Comparison of ENCODE assay signal across 15 cellular contexts in the genomic region with DNA sequence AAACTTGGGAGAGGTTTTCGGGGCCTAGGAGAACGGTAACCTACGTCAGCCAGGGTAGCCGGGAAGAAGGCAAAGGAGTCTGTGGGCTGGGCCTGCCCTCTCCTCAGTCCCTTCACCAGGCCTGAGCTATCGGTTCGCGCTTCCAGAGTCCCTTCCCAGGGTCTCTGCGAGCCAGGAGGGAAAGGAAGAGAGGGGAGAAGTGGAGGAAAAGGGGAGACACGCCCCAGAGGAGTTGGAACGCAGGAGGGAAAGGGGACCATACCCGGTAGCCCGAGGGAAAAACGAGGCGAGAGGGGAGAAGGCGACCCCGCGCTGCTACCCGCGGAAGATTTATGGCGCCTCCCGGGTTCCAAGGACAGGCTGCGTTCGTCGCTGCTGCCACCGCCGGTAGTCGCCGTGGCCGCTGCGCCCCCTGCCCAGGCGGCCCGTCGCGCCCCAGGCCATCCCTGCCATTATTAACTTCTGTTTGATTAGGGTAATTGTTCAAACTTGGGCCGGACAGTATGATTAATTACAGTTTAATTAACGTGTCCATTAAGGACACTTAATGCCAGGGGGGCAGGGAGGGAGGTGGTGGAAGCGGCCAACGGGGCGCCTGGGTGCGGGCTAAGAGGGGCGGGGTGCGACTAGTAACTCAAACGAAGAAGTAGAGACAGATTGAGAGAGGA. TPM values are rescaled to one million over a fixed set of nuclear protein-coding genes. Genes with fewer than 3 reads are reported as not detected.
DNase-seq lines count a peak whose midpoint lies in the region; ATAC-seq and TF ChIP-seq lines count a peak whose summit lies in the region.
"Had no signal": no experiment of that assay in that cellular context is flagged by ENCODE, and none has a peak within 500 bp of the region (broad histone marks: within the 10 kb centered on the region; RNA-seq: fewer than 3 reads in every experiment).

No MANE protein-coding gene starts in this region.

- peaks cover 86% of the 10 kb centered on the region for H3K27me3 Mint-ChIP-seq in activated T-cell treated with anti-CD3 and anti-CD28 coated beads, Interleukin-2, amount 50 U/mL, for 24 hours
- peaks cover 73% of the 10 kb centered on the region for H3K27me3 Mint-ChIP-seq in IgD-negative memory B cell

- ATAC-seq in HG03439 (IDR thresholded peaks at IDR 0.05; ENCODE audit: unreplicated experiment) (no peak), HG03460 (IDR thresholded peaks at IDR 0.05; ENCODE audit: unreplicated experiment) (no peak)
- ATAC-seq: lower lobe of right lung, pancreas had no signal

- H3K27ac ChIP-seq in spleen, result no peak overlapping the region
- H3K27ac ChIP-seq: lower lobe of right lung, pancreas had no signal

- WGBS in spleen, 5 donors, result 4 to 7% (median 5%) methylated on average over 39 to 43 of the region's 43 CpGs

- peaks cover 9% of the 10 kb centered on the region for H3K4me1 ChIP-seq in iPS-15b (ENCODE audit: control insufficient read depth, insufficient read depth, low read length)
- peaks cover 12 to 77% (median 65%) of the 10 kb centered on the region in 6 donors for H3K4me1 ChIP-seq in spleen

- peaks cover 53% of the 10 kb centered on the region for H3K4me1 Mint-ChIP-seq in activated T-cell treated with anti-CD3 and anti-CD28 coated beads, Interleukin-2, amount 50 U/mL, for 24 hours (ENCODE audit: low read depth)
- H3K4me1 Mint-ChIP-seq in IgD-negative memory B cell, result peaks cover 15 to 22% (median 16%) of the 10 kb centered on the region in 3 donors

- peak overlapping the region; percentile 45 for H3K4me3 ChIP-seq in iPS-15b (ENCODE audit: low read depth, low read length)
- H3K4me3 ChIP-seq in spleen, result no peak overlapping the region
- H3K4me3 ChIP-seq: lower lobe of right lung, pancreas had no signal

- intact Hi-C loops in spleen (cut with DNase I; ENCODE audit: low total_unique reads), result no loop called here

- no peaks in the 10 kb centered on the region for H3K36me3 Mint-ChIP-seq in activated T-cell treated with anti-CD3 and anti-CD28 coated beads, Interleukin-2, amount 50 U/mL, for 24 hours (ENCODE audit: low read depth)
- H3K36me3 Mint-ChIP-seq in IgD-negative memory B cell, result peaks cover 2% of the 10 kb centered on the region

- TF ChIP-seq CTCF in spleen (IDR thresholded peaks at IDR 0.05 in 8 of 11, conservative IDR thresholded peaks at IDR 0.05 in 3 of 11), result no peak

- peaks cover 94% of the 10 kb centered on the region for H3K27me3 ChIP-seq in iPS-15b (ENCODE audit: control insufficient read depth, insufficient read depth, low read length)
- H3K27me3 ChIP-seq in spleen (replicated peaks in 1 of 7), result peaks cover 18 to 100% (median 84%) of the 10 kb centered on the region in 7 donors

- H3K9me3 ChIP-seq in iPS-15b (ENCODE audit: control insufficient read depth, insufficient read depth, low read length) (no peaks in the 10 kb centered on the region), spleen (peaks cover 0 to 10% (median 0%) of the 10 kb centered on the region in 8 donors)
- H3K9me3 ChIP-seq: lower lobe of right lung, pancreas had no signal

- DNase-seq in activated T-cell treated with anti-CD3 and anti-CD28 coated beads, Interleukin-2, amount 50 U/mL, for 24 hours, result no peak
- no peak for DNase-seq in activated T-cell treated with anti-CD3 and anti-CD28 coated beads, Interleukin-2, amount 50 U/mL, for 1 hour
- DNase-seq in spleen (peak; percentile 42), NCI-H446 treated with DMSO at 0.1 percent for 48 hours (lab: John Stamatoyannopoulos, UW) (no peak)
- DNase-seq: lower lobe of right lung, NCI-H774, SHP77 had no signal

- no peaks in the 10 kb centered on the region for H3K9me3 Mint-ChIP-seq in activated T-cell treated with anti-CD3 and anti-CD28 coated beads, Interleukin-2, amount 50 U/mL, for 24 hours
- H3K9me3 Mint-ChIP-seq in IgD-negative memory B cell, result peaks cover 0 to 6% (median 4%) of the 10 kb centered on the region in 3 donors

- peak overlapping the region; percentile 38 for H3K4me3 Mint-ChIP-seq in activated T-cell treated with anti-CD3 and anti-CD28 coated beads, Interleukin-2, amount 50 U/mL, for 24 hours
- H3K4me3 Mint-ChIP-seq in IgD-negative memory B cell, result peak overlapping the region; percentile 38 to 75 (median 51)

- peak overlapping the region; percentile 17 for H3K27ac Mint-ChIP-seq in activated T-cell treated with anti-CD3 and anti-CD28 coated beads, Interleukin-2, amount 50 U/mL, for 24 hours
- peak overlapping the region; percentile 91 to 93 (median 92) for H3K27ac Mint-ChIP-seq in IgD-negative memory B cell

- no peak for TF ChIP-seq POLR2A in spleen (IDR thresholded peaks at IDR 0.05)

- H3K36me3 ChIP-seq in iPS-15b (ENCODE audit: control insufficient read depth, insufficient read depth, low read length) (no peaks in the 10 kb centered on the region), spleen (no peaks in the 10 kb centered on the region)
- H3K36me3 ChIP-seq: lower lobe of right lung, pancreas had no signal

- H3K9ac ChIP-seq in iPS-15b (ENCODE audit: low read depth, low read length), result no peak overlapping the region

RNA-seq across cellular contexts. Expression of a gene that starts 3.4 kb away (rescaled TPM):
- polyA plus RNA-seq in IgD-negative memory B cell (not detected), spleen (under 1 TPM; 0.06 to 0.29 (median 0.20) TPM)
- 1 to 10 TPM in 1 of 7 donors, under 1 TPM in 6; 0.17 to 1.1 (median 0.57) TPM for total RNA-seq in spleen

RNA-seq across cellular contexts. Expression of a gene that starts 17.9 kb away (rescaled TPM):
- polyA plus RNA-seq in IgD-negative memory B cell, result not detected
- total RNA-seq in spleen, result not detected
- not detected for polyA plus RNA-seq in spleen
- total RNA-seq: cerebellum, G401, lower lobe of right lung, pancreas had no signal
- polyA plus RNA-seq: esophagus, pancreas had no signal
